8 cellular contexts compared by ENCODE assay signal in the genomic region with DNA sequence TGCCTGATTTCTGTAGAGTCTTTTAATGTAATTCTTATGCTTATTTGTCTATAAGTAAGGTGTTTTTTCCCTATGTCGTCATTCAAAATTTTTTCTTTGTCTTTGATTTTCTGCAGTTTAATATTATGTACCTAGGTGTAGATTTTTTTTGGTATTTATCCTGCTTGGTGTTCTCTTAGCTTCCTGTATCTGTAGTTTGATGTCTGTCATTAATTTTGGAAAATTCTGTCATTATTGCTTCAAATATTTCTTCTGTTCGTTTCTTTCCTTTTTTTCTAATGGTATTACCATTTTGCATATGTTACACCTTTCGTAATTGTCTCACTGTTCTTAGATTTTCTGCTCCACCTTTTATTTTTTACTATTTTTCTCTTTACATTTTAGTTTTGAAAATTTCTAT.
"Had no signal": no experiment of that assay in that cellular context is flagged by ENCODE, and none has a peak within 500 bp of the region (broad histone marks: within the 10 kb centered on the region; RNA-seq: fewer than 3 reads in every experiment).

No MANE protein-coding gene starts in this region.

- FAIRE-seq: HepG2, HTR-8/SVneo, K562 had no signal

- H3K4me3 ChIP-seq: K562 had no signal

- H3K27ac ChIP-seq: HL-60, KMS-11 had no signal

- ATAC-seq: HepG2, K562 had no signal

- H3K9ac ChIP-seq: KMS-11 had no signal

- DNase-seq: IMR-90, KBM-7, KG1 had no signal
